In the genomic region with DNA sequence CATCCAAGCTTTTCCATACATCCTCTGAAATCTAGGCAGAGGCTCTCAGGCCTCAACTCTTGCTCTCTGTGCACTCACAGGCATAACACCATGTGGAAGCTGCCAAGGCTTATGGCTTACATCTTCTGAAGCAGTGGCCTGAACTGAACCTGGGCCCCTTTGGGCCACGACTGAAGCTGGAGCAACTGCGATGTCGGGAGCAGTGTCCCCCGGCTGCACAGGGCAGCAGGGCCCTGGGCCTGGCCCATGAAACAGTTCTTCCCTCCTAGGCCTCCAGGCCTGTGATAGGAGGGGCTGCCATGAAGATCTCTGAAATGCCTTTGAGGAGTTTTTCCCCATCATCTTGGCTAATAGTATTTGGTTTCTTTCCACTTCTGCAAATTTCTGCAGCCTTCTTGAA, we compare ENCODE assay signal across 24 cellular contexts.
"Had no signal": no experiment of that assay in that cellular context is flagged by ENCODE, and none has a peak within 500 bp of the region (broad histone marks: within the 10 kb centered on the region; RNA-seq: fewer than 3 reads in every experiment).

No MANE protein-coding gene starts in this region.

- H3K4me1 ChIP-seq: stomach, suprapubic skin, testis, thyroid gland, tibial artery, tibial nerve, transverse colon, upper lobe of left lung, upper lobe of right lung, uterus, vagina had no signal

- DNase-seq: stimulated activated CD4-positive, alpha-beta T cell treated with anti-CD3 and anti-CD28 coated beads, Interleukin-2, amount 100 ng/mL, for 48 hours; stimulated activated CD4-positive, alpha-beta T cell treated with anti-CD3 and anti-CD28 coated beads, Interleukin-4, amount 100 ng/mL, for 1 hour; stimulated activated CD4-positive, alpha-beta T cell treated with anti-CD3 and anti-CD28 coated beads, Interleukin-4, amount 100 ng/mL, for 24 hours; stimulated activated CD4-positive, alpha-beta T cell treated with anti-CD3 and anti-CD28 coated beads, Interleukin-4, amount 100 ng/mL, for 4 hours; stimulated activated CD8-positive, alpha-beta memory T cell treated with anti-CD3 and anti-CD28 coated beads, Interleukin-4, amount 100 ng/mL, for 48 hours; stimulated activated naive B cell treated with anti-CD40 and anti-IgM and Interleukin-4, amounts not matched to agents 10 μg/mL and 1 μg/mL and 100 μg/mL, for 72 hours; stimulated activated naive CD4-positive, alpha-beta T cell; stimulated activated naive CD4-positive, alpha-beta T cell treated with Interleukin-2 at 50 U/mL for 16 hours; stimulated activated naive CD8-positive, alpha-beta T cell treated with anti-CD3 and anti-CD28 coated beads, Interleukin-15, amount 100 ng/mL, for 72 hours; stimulated activated naive CD8-positive, alpha-beta T cell treated with anti-CD3 and anti-CD28 coated beads, Interleukin-15, Interleukin-2, amounts not matched to agents 100 U/mL and 50 U/mL, for 24 hours; stomach; substantia nigra; testis; thyroid gland; tibial artery; transverse colon; trophoblast cell; upper lobe of right lung; uterus had no signal

- H3K36me3 ChIP-seq: stomach, suprapubic skin, thoracic aorta, thyroid gland, tibial artery, transverse colon, upper lobe of left lung, upper lobe of right lung, uterus, vagina had no signal

- H3K27ac ChIP-seq: stomach, suprapubic skin, testis, thoracic aorta, thyroid gland, tibial artery, tibial nerve, transverse colon, upper lobe of left lung, upper lobe of right lung, uterus, vagina had no signal

- H3K9me3 ChIP-seq: suprapubic skin, testis, thoracic aorta, thyroid gland, tibial nerve, transverse colon, upper lobe of left lung, upper lobe of right lung, uterus, vagina had no signal

- H3K4me3 ChIP-seq: stomach, suprapubic skin, testis, thoracic aorta, thyroid gland, tibial artery, tibial nerve, transverse colon, upper lobe of left lung, upper lobe of right lung, uterus, vagina had no signal
